Comparison of ENCODE assay signal across 23 cellular contexts in genomic region chr2:29423267-29423666, GRCh38.
DNase-seq lines count a peak whose midpoint lies in the region; ATAC-seq and TF ChIP-seq lines count a peak whose summit lies in the region.
"Had no signal": no experiment of that assay in that cellular context is flagged by ENCODE, and none has a peak within 500 bp of the region (broad histone marks: within the 10 kb centered on the region; RNA-seq: fewer than 3 reads in every experiment).

No MANE protein-coding gene starts in this region.

- no peak for TF ChIP-seq CTCF in Caco-2 (IDR thresholded peaks at IDR 0.05; ENCODE audit: insufficient read depth in 1 of 2, low read depth in 1 of 2, low read length in 1 of 2, severe bottlenecking in 1 of 2, unreplicated experiment in 1 of 2)

- H3K27me3 Mint-ChIP-seq in activated CD4-positive, alpha-beta T cell treated with anti-CD3 and anti-CD28 coated beads, Interleukin-2, amount 10 ng/mL, durations not matched to agents 24 days and 14 days = peaks cover 24% of the 10 kb centered on the region
- H3K27me3 Mint-ChIP-seq in Caco-2 (ENCODE audit: insufficient read depth, unreplicated experiment) = peaks cover 14% of the 10 kb centered on the region

- H2AFZ ChIP-seq in neuronal stem cell (ENCODE audit: low read length) = peak overlapping the region; percentile 32
- H2AFZ ChIP-seq: PC-9 had no signal

- CTCF ChIA-PET in Caco-2 (lab: Charles Lee) = no interaction called here

- H4K91ac ChIP-seq in neuronal stem cell (ENCODE audit: low read depth, low read length, poor library complexity) = no peak overlapping the region

- no peaks in the 10 kb centered on the region for H3K9me3 Mint-ChIP-seq in activated CD4-positive, alpha-beta T cell treated with anti-CD3 and anti-CD28 coated beads, Interleukin-2, amount 10 ng/mL, durations not matched to agents 24 days and 14 days
- no peaks in the 10 kb centered on the region for H3K9me3 Mint-ChIP-seq in Caco-2 (ENCODE audit: unreplicated experiment)
- H3K9me3 Mint-ChIP-seq: activated T-cell treated with anti-CD3 and anti-CD28 coated beads, Interleukin-2, amount 50 U/mL, for 72 hours; naive thymus-derived CD4-positive, alpha-beta T cell; stimulated activated naive CD8-positive, alpha-beta T cell treated with anti-CD3 and anti-CD28 coated beads, Interleukin-15, Interleukin-2, amounts not matched to agents 100 ng/mL and 50 ng/mL, for 24 hours had no signal

- no peaks in the 10 kb centered on the region for H3K4me1 Mint-ChIP-seq in activated CD4-positive, alpha-beta T cell treated with anti-CD3 and anti-CD28 coated beads, Interleukin-2, amount 10 ng/mL, durations not matched to agents 24 days and 14 days
- no peaks in the 10 kb centered on the region for H3K4me1 Mint-ChIP-seq in Caco-2 (ENCODE audit: low read depth, unreplicated experiment)
- H3K4me1 Mint-ChIP-seq: IgD-negative memory B cell; naive thymus-derived CD4-positive, alpha-beta T cell had no signal

- H3K79me1 ChIP-seq in neuronal stem cell (ENCODE audit: low read depth, low read length) = no peaks in the 10 kb centered on the region

- no peak overlapping the region for H2AK5ac ChIP-seq in neuronal stem cell (ENCODE audit: low read depth, low read length)

- H4K8ac ChIP-seq in neuronal stem cell (ENCODE audit: low read depth, low read length) = no peak overlapping the region

- H2BK5ac ChIP-seq in neuronal stem cell (ENCODE audit: low read length) = no peak overlapping the region

- H3K4me3 ChIP-seq in neuronal stem cell (ENCODE audit: low read length in 2 of 2) (no peak overlapping the region), Caco-2 (ENCODE audit: low read depth, low read length) (no peak overlapping the region)
- H3K4me3 ChIP-seq: PC-9, thoracic aorta, uterus had no signal

- H3K27me3 ChIP-seq in neuronal stem cell (ENCODE audit: control insufficient read depth in 3 of 3, insufficient read depth in 3 of 3, low read depth in 1 of 3, low read length in 3 of 3) (no peaks in the 10 kb centered on the region), Caco-2 (replicated peaks; ENCODE audit: control insufficient read depth, insufficient read depth, low read length) (peaks cover 2% of the 10 kb centered on the region; the same call in 1 of the 2 replicates)
- H3K27me3 ChIP-seq: uterus had no signal

- DNase-seq in GDM1 (lab: John Stamatoyannopoulos, UW) (peak; percentile 47), MV-4-11 (lab: John Stamatoyannopoulos, UW) (peak; percentile 65), astrocyte of the hippocampus (ENCODE audit: low read depth, low spot score) (peak; percentile 16), neuronal stem cell (ENCODE audit: low spot score) (no peak), Ammon's horn (ENCODE audit: low spot score) (no peak), Caco-2 (no peak)
- no peak for DNase-seq in activated CD4-positive, alpha-beta T cell treated with anti-CD3 and anti-CD28 coated beads, Interleukin-2, amount 10 ng/mL, durations not matched to agents 24 days and 14 days
- DNase-seq: activated CD4-positive, alpha-beta T cell treated with anti-CD3 and anti-CD28 coated beads for 48 hours; activated naive CD4-positive, alpha-beta T cell treated with Interleukin-2 at 50 U/mL for 16 hours; activated T-cell treated with anti-CD3 and anti-CD28 coated beads, Interleukin-2, amount 50 U/mL, for 72 hours; C1 segment of cervical spinal cord; Calu3; left ventricle myocardium superior; naive thymus-derived CD4-positive, alpha-beta T cell; NCI-H1436; PC-9; SHP77; uterus had no signal

- H3K27ac ChIP-seq in neuronal stem cell (replicated peaks; ENCODE audit: low read length) = no peak overlapping the region
- H3K27ac ChIP-seq: PC-9, thoracic aorta, uterus had no signal

- intact Hi-C loops in activated CD4-positive, alpha-beta T cell treated with anti-CD3 and anti-CD28 coated beads, Interleukin-2, amount 10 ng/mL, durations not matched to agents 24 days and 14 days (cut with micrococcal nuclease) = no loop called here
- intact Hi-C loops in Caco-2 (cut with micrococcal nuclease; ENCODE audit: unreplicated experiment) = no loop called here

- no peak overlapping the region for H3K27ac Mint-ChIP-seq in activated CD4-positive, alpha-beta T cell treated with anti-CD3 and anti-CD28 coated beads, Interleukin-2, amount 10 ng/mL, durations not matched to agents 24 days and 14 days
- H3K27ac Mint-ChIP-seq in Caco-2 (ENCODE audit: unreplicated experiment) = no peak overlapping the region
- H3K27ac Mint-ChIP-seq: activated T-cell treated with anti-CD3 and anti-CD28 coated beads, Interleukin-2, amount 50 U/mL, for 72 hours; brain; IgD-negative memory B cell; naive thymus-derived CD4-positive, alpha-beta T cell; stimulated activated naive CD8-positive, alpha-beta T cell treated with anti-CD3 and anti-CD28 coated beads, Interleukin-15, Interleukin-2, amounts not matched to agents 100 ng/mL and 50 ng/mL, for 24 hours had no signal

- H3K4ac ChIP-seq in neuronal stem cell (ENCODE audit: low read length) = no peak overlapping the region

- no peak overlapping the region for H3K23ac ChIP-seq in neuronal stem cell (ENCODE audit: low read depth, low read length, poor library complexity)

- H2BK12ac ChIP-seq in neuronal stem cell (ENCODE audit: low read length) = no peak overlapping the region

- H3K36me3 Mint-ChIP-seq in activated CD4-positive, alpha-beta T cell treated with anti-CD3 and anti-CD28 coated beads, Interleukin-2, amount 10 ng/mL, durations not matched to agents 24 days and 14 days (ENCODE audit: low read depth) = no peaks in the 10 kb centered on the region
- no peaks in the 10 kb centered on the region for H3K36me3 Mint-ChIP-seq in Caco-2 (ENCODE audit: insufficient read depth, unreplicated experiment)
- H3K36me3 Mint-ChIP-seq: brain; IgD-negative memory B cell; naive thymus-derived CD4-positive, alpha-beta T cell had no signal

- no peak overlapping the region for H3K4me2 ChIP-seq in neuronal stem cell (ENCODE audit: insufficient read depth, low read length, poor library complexity, severe bottlenecking)
- H3K4me2 ChIP-seq: PC-9 had no signal

- no CpG with 5 or more reads among the region's 5 CpGs for WGBS in neuronal stem cell (ENCODE audit: extremely low coverage in 2 of 2, insufficient read length in 2 of 2, insufficient replicate concordance in 1 of 2), 2 donors

- BruUV-seq in Caco-2 (replicated peaks; lab: Mats Ljungman, UMichigan) = no TSS peak

- no peak overlapping the region for H3K9ac ChIP-seq in neuronal stem cell (ENCODE audit: low read depth, low read length, poor library complexity)

- no peak overlapping the region for H3K14ac ChIP-seq in neuronal stem cell (ENCODE audit: low read length)

- no peak for ATAC-seq in GM21381 (IDR thresholded peaks at IDR 0.05; ENCODE audit: unreplicated experiment)
- ATAC-seq: activated T-cell treated with anti-CD3 and anti-CD28 coated beads, Interleukin-2, amount 50 U/mL, for 72 hours; left ventricle myocardium superior; naive thymus-derived CD4-positive, alpha-beta T cell had no signal

- no peak overlapping the region for H2BK15ac ChIP-seq in neuronal stem cell (ENCODE audit: low read length)

- POLR2A ChIA-PET in Caco-2 (lab: Charles Lee) = no interaction called here

- H2BK120ac ChIP-seq in neuronal stem cell (ENCODE audit: low read depth, low read length) = no peak overlapping the region

- H3K36me3 ChIP-seq in neuronal stem cell (replicated peaks in 1 of 2; ENCODE audit: control insufficient read depth in 2 of 2, insufficient read depth in 2 of 2, low read length in 2 of 2) (no peaks in the 10 kb centered on the region), Caco-2 (ENCODE audit: control insufficient read depth, insufficient read depth, low read length) (no peaks in the 10 kb centered on the region)
- H3K36me3 ChIP-seq: thoracic aorta, uterus had no signal

- peaks cover 12 to 21% of the 10 kb centered on the region in 2 donors for H3K4me1 ChIP-seq in neuronal stem cell (ENCODE audit: control insufficient read depth in 2 of 2, insufficient read depth in 1 of 2, low read depth in 1 of 2, low read length in 2 of 2)
- no peaks in the 10 kb centered on the region for H3K4me1 ChIP-seq in Caco-2
- H3K4me1 ChIP-seq: uterus had no signal

- no peak overlapping the region for H3K4me3 Mint-ChIP-seq in activated CD4-positive, alpha-beta T cell treated with anti-CD3 and anti-CD28 coated beads, Interleukin-2, amount 10 ng/mL, durations not matched to agents 24 days and 14 days
- no peak overlapping the region for H3K4me3 Mint-ChIP-seq in Caco-2 (ENCODE audit: unreplicated experiment)
- H3K4me3 Mint-ChIP-seq: activated T-cell treated with anti-CD3 and anti-CD28 coated beads, Interleukin-2, amount 50 U/mL, for 72 hours; brain; IgD-negative memory B cell; naive thymus-derived CD4-positive, alpha-beta T cell; stimulated activated naive CD8-positive, alpha-beta T cell treated with anti-CD3 and anti-CD28 coated beads, Interleukin-15, Interleukin-2, amounts not matched to agents 100 ng/mL and 50 ng/mL, for 24 hours had no signal

- H3K9me3 ChIP-seq in neuronal stem cell (replicated peaks in 1 of 2; ENCODE audit: control insufficient read depth in 2 of 2, insufficient read depth in 1 of 2, low read depth in 1 of 2, low read length in 2 of 2) (no peaks in the 10 kb centered on the region), Caco-2 (no peaks in the 10 kb centered on the region)
- H3K9me3 ChIP-seq: thoracic aorta, uterus had no signal

- H3K18ac ChIP-seq in neuronal stem cell (ENCODE audit: low read length) = no peak overlapping the region

Comparison
In these comparisons a context has a peak if more than half of its experiments do, and no peak if none do; other contexts are left out.
1. DNase-seq: peak in GDM1 (single experiment), MV-4-11 (single experiment) and astrocyte of the hippocampus (single experiment); none in neuronal stem cell (single experiment), Ammon's horn (single experiment), activated CD4-positive, alpha-beta T cell treated with anti-CD3 and anti-CD28 coated beads, Interleukin-2, amount 10 ng/mL, durations not matched to agents 24 days and 14 days (single experiment) and Caco-2 (0 of 2).